ENCODE assay signal across 8 cellular contexts in the genomic region with DNA sequence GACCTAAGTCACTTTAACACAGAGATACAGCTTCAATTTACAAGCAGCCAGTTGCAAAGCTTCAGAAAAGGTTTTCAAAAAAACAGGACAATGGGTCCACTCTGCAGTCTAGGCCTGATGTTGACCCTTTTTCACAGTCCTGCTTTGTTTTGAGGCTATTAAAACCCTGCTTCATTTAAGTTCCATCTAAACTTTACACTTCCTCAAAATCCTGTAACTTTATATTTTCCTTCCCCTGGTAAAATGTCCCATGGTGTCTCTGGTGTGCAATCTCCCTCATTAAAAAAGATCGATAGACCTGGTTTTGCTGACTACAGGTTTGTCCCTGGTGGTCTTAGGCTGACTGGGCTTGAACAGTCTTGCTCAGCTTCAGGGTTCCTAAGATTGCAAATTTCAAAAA. TPM values are rescaled to one million over a fixed set of nuclear protein-coding genes. Genes with fewer than 3 reads are reported as not detected.
DNase-seq lines count a peak whose midpoint lies in the region; ATAC-seq and TF ChIP-seq lines count a peak whose summit lies in the region.

No MANE protein-coding gene starts in this region.

- peaks cover 6% of the 10 kb centered on the region for H3K4me1 ChIP-seq in KMS-11 (ENCODE audit: low read depth, poor library complexity, severe bottlenecking)

- peak overlapping the region; percentile 93 to 99 for H3K27ac Mint-ChIP-seq in natural killer cell

- no peaks in the 10 kb centered on the region for H3K27me3 ChIP-seq in KMS-11 (ENCODE audit: insufficient read depth, low read depth)

- no peak for TF ChIP-seq CTCF in AG10803 (conservative IDR thresholded peaks at IDR 0.05; ENCODE audit: low read length)
- no peak for TF ChIP-seq CTCF in KMS-11 (conservative IDR thresholded peaks at IDR 0.05; ENCODE audit: low read depth, low read length)
- no peak for TF ChIP-seq CTCF in coronary artery (IDR thresholded peaks at IDR 0.05)
- no peak for TF ChIP-seq CTCF in natural killer cell (IDR thresholded peaks at IDR 0.05)
- no peak for TF ChIP-seq CTCF in GM20000 (IDR thresholded peaks at IDR 0.05; ENCODE audit: extremely low read depth, missing control alignments)

- H3K4me3 Mint-ChIP-seq in natural killer cell, result peak overlapping the region; percentile 96

- intact Hi-C loops in natural killer cell (cut with micrococcal nuclease), result loop anchor here (5.0 kb wide), 1 partner anchor 1510 kb away; a partner anchor contains a TSS

- DNase-seq in AG10803 (ENCODE audit: low read depth) (no peak), coronary artery (ENCODE audit: low spot score) (no peak), natural killer cell (no peak), dedifferentiated amniotic fluid mesenchymal stem cell (ENCODE audit: extremely low spot score) (no peak), DMS 273 (lab: John Stamatoyannopoulos, UW; ENCODE audit: unreplicated experiment) (no peak), GM20000 (ENCODE audit: low spot score) (no peak)

- peak overlapping the region; percentile 87; the same call in 1 of the 2 replicates for H3K9ac ChIP-seq in KMS-11

- no peaks in the 10 kb centered on the region for H3K36me3 Mint-ChIP-seq in natural killer cell

- H3K9me3 Mint-ChIP-seq in natural killer cell, result peaks cover 0 to 1% of the 10 kb centered on the region in 2 donors

- H3K27ac ChIP-seq in KMS-11, result peak overlapping the region; percentile 79; the same call in 1 of the 2 replicates
- peak overlapping the region in 1 of 2 donors; percentile 90 for H3K27ac ChIP-seq in coronary artery

- H3K4me3 ChIP-seq in AG10803 (ENCODE audit: low read length) (peak overlapping the region; percentile 93), KMS-11 (IDR thresholded peaks at IDR 0.05; ENCODE audit: insufficient read depth, low read depth, low read length) (no peak overlapping the region), coronary artery (peak overlapping the region; percentile 77)

- H3K4me2 ChIP-seq in KMS-11, result peak overlapping the region; percentile 76

- no peaks in the 10 kb centered on the region for H3K36me3 ChIP-seq in KMS-11 (ENCODE audit: insufficient read depth)

- H3K79me2 ChIP-seq in KMS-11 (ENCODE audit: insufficient read depth, low read depth), result no peaks in the 10 kb centered on the region

- peaks cover 30 to 42% of the 10 kb centered on the region in 2 donors for H3K4me1 Mint-ChIP-seq in natural killer cell

- no peak for ATAC-seq in natural killer cell
- ATAC-seq in HG03457 (IDR thresholded peaks at IDR 0.05; ENCODE audit: unreplicated experiment), result no peak

- H4K20me1 ChIP-seq in KMS-11 (ENCODE audit: insufficient read depth), result no peaks in the 10 kb centered on the region

- H2AFZ ChIP-seq in KMS-11 (ENCODE audit: low read depth), result peak overlapping the region; percentile 91

- H3K27me3 Mint-ChIP-seq in natural killer cell (ENCODE audit: low read depth in 2 of 2), result no peaks in the 10 kb centered on the region

RNA-seq across cellular contexts. Expression of a gene that starts 5.1 kb away (rescaled TPM):
- 1,000 to 10,000 TPM; 1,298 to 1,589 (median 1,441) TPM for total RNA-seq in natural killer cell

RNA-seq across cellular contexts. Expression of a gene that starts 24.9 kb away (rescaled TPM):
- 10 to 100 TPM in 2 of 3 donors, 1 to 10 TPM in 1; 9.5 to 14.3 (median 10.9) TPM for total RNA-seq in natural killer cell

RNA-seq across cellular contexts. Expression of a gene that starts 53.8 kb away (rescaled TPM):
- total RNA-seq in natural killer cell, result 1 to 10 TPM; 3.3 to 7.4 (median 6.0) TPM
